In the genomic region with DNA sequence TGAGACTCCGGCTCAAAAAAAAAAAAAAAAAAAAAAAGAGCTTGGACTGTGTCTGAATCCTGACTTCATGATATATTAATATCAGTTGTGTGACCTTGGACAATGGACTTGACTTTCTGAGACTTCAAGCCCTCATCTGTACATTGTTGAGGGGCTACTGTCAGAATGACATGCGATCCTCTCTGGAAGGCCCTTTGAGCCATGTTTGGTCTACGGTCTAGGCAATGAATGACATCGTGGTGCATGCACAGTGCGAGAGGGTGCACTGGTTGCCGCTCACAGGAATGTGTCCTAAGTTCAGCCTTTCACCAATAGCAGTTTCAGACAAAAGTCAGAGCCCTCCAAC, we compare ENCODE assay signal across 28 cellular contexts.
"Had no signal": no experiment of that assay in that cellular context is flagged by ENCODE, and none has a peak within 500 bp of the region (broad histone marks: within the 10 kb centered on the region; RNA-seq: fewer than 3 reads in every experiment).

No MANE protein-coding gene starts in this region.

- H3K4me1 ChIP-seq: colonic mucosa, foreskin keratinocyte, gastrocnemius medialis, gastroesophageal sphincter had no signal

- H3K9me3 Mint-ChIP-seq: dendritic cell treated with granulocyte-macrophage colony-stimulating factor and Interleukin-4, amounts not matched to agents 40 ng/mL and 50 ng/mL, for 4 days; effector memory CD8-positive, alpha-beta T cell; endodermal cell had no signal

- H3K27me3 ChIP-seq: colonic mucosa, dorsolateral prefrontal cortex, esophagus muscularis mucosa, esophagus squamous epithelium, foreskin keratinocyte, gastrocnemius medialis, gastroesophageal sphincter, heart left ventricle, heart right ventricle had no signal

- H3K27ac Mint-ChIP-seq: dendritic cell treated with granulocyte-macrophage colony-stimulating factor and Interleukin-4, amounts not matched to agents 40 ng/mL and 50 ng/mL, for 4 days; effector memory CD8-positive, alpha-beta T cell; endodermal cell had no signal

- H3K9me3 ChIP-seq: colonic mucosa, esophagus muscularis mucosa, esophagus squamous epithelium, gastrocnemius medialis, gastroesophageal sphincter, heart left ventricle, heart right ventricle had no signal

- H3K36me3 ChIP-seq: colonic mucosa, esophagus squamous epithelium, gastrocnemius medialis had no signal

- H3K4me3 ChIP-seq: colonic mucosa, coronary artery, dorsolateral prefrontal cortex, esophagus muscularis mucosa, esophagus squamous epithelium, gastrocnemius medialis, gastroesophageal sphincter, heart left ventricle, heart right ventricle had no signal

- FAIRE-seq: colon, endometrium, endothelial cell of umbilical vein, frontal cortex had no signal

- ATAC-seq: effector memory CD8-positive, alpha-beta T cell; esophagus mucosa; foreskin keratinocyte; gastrocnemius medialis; gastroesophageal sphincter had no signal

- DNase-seq: cortex of kidney; dermis blood vessel endothelial cell; dorsolateral prefrontal cortex; effector CD4-positive, alpha-beta T cell; effector CD8-positive, alpha-beta T cell; effector memory CD4-positive, alpha-beta T cell; effector memory CD8-positive, alpha-beta T cell; endodermal cell; erythroblast; esophagus squamous epithelium; foreskin fibroblast; foreskin keratinocyte; foreskin melanocyte; gastrocnemius medialis; glutamatergic neuron; heart left ventricle had no signal

- H3K27ac ChIP-seq: colonic mucosa, coronary artery, epithelial cell of prostate, esophagus muscularis mucosa, esophagus squamous epithelium, foreskin keratinocyte, gastrocnemius medialis, gastroesophageal sphincter had no signal

- H3K4me3 Mint-ChIP-seq: dendritic cell treated with granulocyte-macrophage colony-stimulating factor and Interleukin-4, amounts not matched to agents 40 ng/mL and 50 ng/mL, for 4 days; effector memory CD8-positive, alpha-beta T cell; endodermal cell had no signal
